In the genomic region with DNA sequence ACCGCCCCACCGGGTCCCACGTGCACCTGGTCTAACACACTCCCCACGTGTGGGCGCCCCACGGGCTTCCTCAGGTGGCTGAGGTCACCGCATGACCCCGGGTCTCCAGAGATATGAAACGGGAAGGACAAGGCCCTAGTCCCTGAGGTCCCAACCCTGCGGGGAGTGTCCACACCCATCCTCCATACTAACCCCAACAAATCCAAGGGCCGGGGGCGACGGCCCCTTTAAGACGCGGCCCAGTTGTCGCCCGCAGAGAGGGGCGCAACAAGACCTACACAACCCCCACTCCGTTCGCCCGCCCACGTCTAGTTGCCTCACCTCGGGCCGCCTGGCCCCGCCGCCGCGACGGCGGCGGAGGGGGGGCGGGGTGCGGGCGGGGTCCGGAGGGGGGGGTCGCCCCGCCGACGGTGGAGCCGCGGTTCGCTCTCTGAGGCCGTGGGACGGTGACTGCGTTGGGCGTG, we compare ENCODE assay signal across 8 cellular contexts. TPM values are rescaled to one million over a fixed set of nuclear protein-coding genes. Genes with fewer than 3 reads are reported as not detected.
DNase-seq lines count a peak whose midpoint lies in the region; ATAC-seq and TF ChIP-seq lines count a peak whose summit lies in the region.

No MANE protein-coding gene starts in this region.

- H3K4me3 Mint-ChIP-seq in CD4-positive, alpha-beta T cell = peak overlapping the region; percentile 93

- H3K27ac Mint-ChIP-seq in CD4-positive, alpha-beta T cell = peak overlapping the region; percentile 98

- H3K4me3 ChIP-seq in SU-DHL-6 (ENCODE audit: insufficient read depth, low read length, poor library complexity, severe bottlenecking) (peak overlapping the region; percentile 73), adipocyte (ENCODE audit: low read length) (peak overlapping the region; percentile 94), right cardiac atrium (ENCODE audit: low read length) (peak overlapping the region; percentile 81)

- CTCF ChIA-PET in CD4-positive, alpha-beta T cell (lab: Charles Lee) = interaction anchor here (0.5 to 2.5 kb wide), 2 partner anchors 221 to 526 kb away, joined by 3 to 7 read pairs; a partner anchor contains a TSS

- peaks cover 5% of the 10 kb centered on the region; the same call in 1 of the 2 replicates for H4K20me1 ChIP-seq in SU-DHL-6 (ENCODE audit: low read depth, low read length)

- H3K36me3 ChIP-seq in SU-DHL-6 (ENCODE audit: low read length) (no peaks in the 10 kb centered on the region), adipocyte (ENCODE audit: control insufficient read depth, insufficient read depth, low read length, severe bottlenecking) (no peaks in the 10 kb centered on the region)

- peak; percentile 43 to 70 (median 54) for DNase-seq in CD4-positive, alpha-beta T cell
- peak; percentile 81 for DNase-seq in adipocyte (ENCODE audit: low read depth)
- DNase-seq in right cardiac atrium = peak in 2 of 3 donors; percentile 72 to 79
- DNase-seq in retina = peak; percentile 65
- no peak for DNase-seq in HCEC 1CT

- peaks cover 25% of the 10 kb centered on the region for H3K4me1 Mint-ChIP-seq in CD4-positive, alpha-beta T cell (ENCODE audit: low read depth)

- H3K36me3 Mint-ChIP-seq in CD4-positive, alpha-beta T cell (ENCODE audit: low read depth) = peaks cover 15% of the 10 kb centered on the region

- 0 out of 2 replicates have a peak, but pooled peaks cover 7% of the 10 kb centered on the region for H3F3A ChIP-seq in SU-DHL-6 (ENCODE audit: insufficient read depth)

- peak overlapping the region; percentile 70 for H3K4me2 ChIP-seq in SU-DHL-6 (ENCODE audit: low read depth, low read length, poor library complexity, severe bottlenecking)

- no peaks in the 10 kb centered on the region for H3K27me3 Mint-ChIP-seq in CD4-positive, alpha-beta T cell

- peak overlapping the region; percentile 87 for H2AFZ ChIP-seq in SU-DHL-6 (ENCODE audit: low read depth, low read length, severe bottlenecking)

- ATAC-seq in CD4-positive, alpha-beta T cell (ENCODE audit: poor library complexity) = peak; percentile 56
- peak; percentile 38 for ATAC-seq in GM19438 (IDR thresholded peaks at IDR 0.05; ENCODE audit: low read depth, unreplicated experiment)
- ATAC-seq in HG03571 (IDR thresholded peaks at IDR 0.05; ENCODE audit: unreplicated experiment) = peak; percentile 52
- peak; percentile 72 to 79 for ATAC-seq in right cardiac atrium

- intact Hi-C loops in CD4-positive, alpha-beta T cell (cut with DNase I, micrococcal nuclease) = loop anchor here in 1 of 2 experiments (1.0 to 10.0 kb wide), 9 partner anchors 116 to 1331 kb away; a partner anchor contains a TSS
- intact Hi-C loops in right cardiac atrium (cut with DNase I) = no loop called here

- H3K9me2 ChIP-seq in SU-DHL-6 (replicated peaks; ENCODE audit: insufficient read depth, low read length) = no peaks in the 10 kb centered on the region

- H3K9ac ChIP-seq in SU-DHL-6 (ENCODE audit: low read length) = peak overlapping the region; percentile 79
- H3K9ac ChIP-seq in adipocyte (ENCODE audit: low read length) = peak overlapping the region; percentile 100

- peak overlapping the region; percentile 91 for H3K27ac ChIP-seq in CD4-positive, alpha-beta T cell (ENCODE audit: low read depth, low read length)
- H3K27ac ChIP-seq in SU-DHL-6 (ENCODE audit: low read depth, low read length) (peak overlapping the region; percentile 80), right cardiac atrium (ENCODE audit: low read length) (peak overlapping the region; percentile 98)

- H3K27me3 ChIP-seq in CD4-positive, alpha-beta T cell (ENCODE audit: control insufficient read depth, insufficient read depth, low read length) = no peaks in the 10 kb centered on the region
- H3K27me3 ChIP-seq in SU-DHL-6 (ENCODE audit: low read length) = no peaks in the 10 kb centered on the region
- no peaks in the 10 kb centered on the region for H3K27me3 ChIP-seq in adipocyte (replicated peaks; ENCODE audit: control insufficient read depth, insufficient read depth, low read length)
- H3K27me3 ChIP-seq in right cardiac atrium (ENCODE audit: control insufficient read depth, insufficient read depth) = no peaks in the 10 kb centered on the region

- no peak for TF ChIP-seq CTCF in CD4-positive, alpha-beta T cell (IDR thresholded peaks at IDR 0.05)
- TF ChIP-seq CTCF in SU-DHL-6 (IDR thresholded peaks at IDR 0.05; ENCODE audit: insufficient read depth, low read length, poor library complexity, severe bottlenecking) = no peak

- no peaks in the 10 kb centered on the region for H3K9me3 ChIP-seq in CD4-positive, alpha-beta T cell (ENCODE audit: control insufficient read depth, low read length)
- H3K9me3 ChIP-seq in SU-DHL-6 (ENCODE audit: insufficient read depth, low read length) (no peaks in the 10 kb centered on the region), adipocyte (ENCODE audit: control insufficient read depth, low read length) (no peaks in the 10 kb centered on the region), right cardiac atrium (ENCODE audit: control insufficient read depth, low read length) (no peaks in the 10 kb centered on the region)

- under 1% methylated on average over 46 of the region's 46 CpGs for WGBS in right cardiac atrium

- peaks cover 11% of the 10 kb centered on the region for H3K4me1 ChIP-seq in adipocyte (ENCODE audit: control insufficient read depth, insufficient read depth, low read length)
- peaks cover 4% of the 10 kb centered on the region for H3K4me1 ChIP-seq in right cardiac atrium (ENCODE audit: control insufficient read depth, insufficient read depth, low read length)

- POLR2A ChIA-PET in CD4-positive, alpha-beta T cell (lab: Charles Lee) = interaction anchor here (0.8 to 1.8 kb wide), 15 partner anchors 8 to 546 kb away, joined by 3 to 19 read pairs (median 5); a partner anchor contains a TSS

- H3K9me3 Mint-ChIP-seq in CD4-positive, alpha-beta T cell = no peaks in the 10 kb centered on the region

- peaks cover 50% of the 10 kb centered on the region for H3K79me2 ChIP-seq in SU-DHL-6 (ENCODE audit: insufficient read depth, low read length)

RNA-seq across cellular contexts. Expression of a gene that starts 0.4 kb away (rescaled TPM):
- total RNA-seq in CD4-positive, alpha-beta T cell = 10 to 100 TPM; 20.3 to 22.9 TPM
- 10 to 100 TPM in 3 of 4 donors, 1 to 10 TPM in 1; 9.9 to 14.9 (median 12.6) TPM for total RNA-seq in right cardiac atrium
- 5.8 TPM for polyA plus RNA-seq in right cardiac atrium
